Comparison of ENCODE assay signal across 9 cellular contexts in the genomic region with DNA sequence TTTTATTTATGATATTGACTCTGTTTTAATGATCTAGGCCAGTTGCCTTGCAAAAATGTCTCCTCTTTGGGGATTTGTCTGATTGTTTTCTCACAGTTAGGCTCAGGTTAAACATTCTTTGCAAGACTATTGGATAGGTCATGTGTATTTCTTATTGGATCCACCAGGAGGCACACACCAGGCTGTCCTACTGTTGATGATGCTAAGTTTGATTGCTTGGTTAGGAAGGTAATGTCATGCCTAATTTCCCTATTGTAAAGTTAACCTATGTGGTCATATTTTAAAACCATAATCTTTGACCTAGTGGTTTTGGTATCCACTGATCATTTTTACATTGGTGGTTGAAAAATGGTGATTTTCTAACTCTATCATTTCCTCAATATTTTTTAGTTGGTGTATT.
DNase-seq lines count a peak whose midpoint lies in the region; ATAC-seq, FAIRE-seq and TF ChIP-seq lines count a peak whose summit lies in the region.
"Had no signal": no experiment of that assay in that cellular context is flagged by ENCODE, and none has a peak within 500 bp of the region (broad histone marks: within the 10 kb centered on the region; RNA-seq: fewer than 3 reads in every experiment).

No MANE protein-coding gene starts in this region.

- intact Hi-C loops in PC-9 (cut with micrococcal nuclease; ENCODE audit: unreplicated experiment) (no loop called here), lower lobe of right lung (cut with DNase I) (no loop called here)

- H3K27ac ChIP-seq in PC-9: no peak overlapping the region
- no peak overlapping the region for H3K27ac ChIP-seq in lower lobe of right lung
- H3K27ac ChIP-seq: gastroesophageal sphincter had no signal

- no peaks in the 10 kb centered on the region for H3K36me3 ChIP-seq in PC-9 (ENCODE audit: low read depth)
- H3K36me3 ChIP-seq in lower lobe of right lung: no peaks in the 10 kb centered on the region
- H3K36me3 ChIP-seq: gastroesophageal sphincter had no signal

- H3F3A ChIP-seq in PC-9 (ENCODE audit: insufficient read depth, low read depth): no peaks in the 10 kb centered on the region

- peak; percentile 43 for FAIRE-seq in GM12891 (lab: Jason Lieb, UNC)

- no peak overlapping the region for H2AFZ ChIP-seq in PC-9

- no peaks in the 10 kb centered on the region for H3K79me2 ChIP-seq in PC-9 (ENCODE audit: low read depth)

- DNase-seq in GM12891 (ENCODE audit: insufficient read length, low spot score): peak; percentile 3
- DNase-seq in PC-9: no peak
- DNase-seq in lower lobe of right lung: no peak
- no peak for DNase-seq in activated CD4-positive, alpha-beta T cell treated with anti-CD3 and anti-CD28 coated beads, Interleukin-2, amount 50 U/mL, for 4 hours
- no peak for DNase-seq in amniotic stem cell (lab: John Stamatoyannopoulos, UW)
- DNase-seq in NOMO-1 treated with DMSO at 0.1 percent for 48 hours (lab: John Stamatoyannopoulos, UW; ENCODE audit: unreplicated experiment): no peak

- TF ChIP-seq POLR2A in GM12891 (IDR thresholded peaks at IDR 0.05; ENCODE audit: low read depth, low read length): no peak

- POLR2A ChIA-PET in PC-9 (lab: Charles Lee; ENCODE audit: unreplicated experiment): no interaction called here

- no peaks in the 10 kb centered on the region for H4K20me1 ChIP-seq in PC-9 (ENCODE audit: insufficient read depth)

- H3K4me2 ChIP-seq in PC-9: no peak overlapping the region

- no peaks in the 10 kb centered on the region for H3K4me1 ChIP-seq in PC-9 (replicated peaks; ENCODE audit: insufficient read depth)
- H3K4me1 ChIP-seq in lower lobe of right lung: peaks cover 5% of the 10 kb centered on the region
- H3K4me1 ChIP-seq: gastroesophageal sphincter had no signal

- no peaks in the 10 kb centered on the region for H3K9me2 ChIP-seq in PC-9 (ENCODE audit: insufficient read depth)

- TF ChIP-seq CTCF in PC-9 (conservative IDR thresholded peaks at IDR 0.05): peak; percentile 32; the same call in 1 of the 2 replicates
- TF ChIP-seq CTCF in lower lobe of right lung (IDR thresholded peaks at IDR 0.05): peak; percentile 8

- H3K4me3 ChIP-seq in PC-9 (no peak overlapping the region), lower lobe of right lung (no peak overlapping the region)
- H3K4me3 ChIP-seq: gastroesophageal sphincter had no signal

- ATAC-seq in HG02885 (IDR thresholded peaks at IDR 0.05; ENCODE audit: poor library complexity, unreplicated experiment) (peak; percentile 59), lower lobe of right lung (no peak), HG02970 (IDR thresholded peaks at IDR 0.05; ENCODE audit: low FRiP score, unreplicated experiment) (no peak)
- ATAC-seq: gastroesophageal sphincter had no signal

- CTCF ChIA-PET in PC-9 (lab: Charles Lee): no interaction called here

- H3K27me3 ChIP-seq in PC-9 (ENCODE audit: insufficient read depth, low read depth): no peaks in the 10 kb centered on the region
- H3K27me3 ChIP-seq in lower lobe of right lung (ENCODE audit: low read depth): no peaks in the 10 kb centered on the region
- H3K27me3 ChIP-seq: gastroesophageal sphincter had no signal

- H3K9me3 ChIP-seq in PC-9 (ENCODE audit: insufficient read depth, low read depth) (no peaks in the 10 kb centered on the region), lower lobe of right lung (no peaks in the 10 kb centered on the region)
- H3K9me3 ChIP-seq: gastroesophageal sphincter had no signal

- no TSS peak for BruUV-seq in PC-9 (replicated peaks; lab: Mats Ljungman, UMichigan)

TF ChIP-seq in GM12891, 5 proteins besides CTCF, POLR2A, EP300 and RAD21:
- TF ChIP-seq POU2F2 (IDR thresholded peaks at IDR 0.05; ENCODE audit: low read depth, low read length) (no peak), POLR2AphosphoS5 (IDR thresholded peaks at IDR 0.05; ENCODE audit: low read depth, low read length) (no peak), SPI1 (IDR thresholded peaks at IDR 0.05; ENCODE audit: low read depth, low read length) (no peak), PAX5 (IDR thresholded peaks at IDR 0.05; ENCODE audit: insufficient read depth, low read length, severe bottlenecking) (no peak), TAF1 (IDR thresholded peaks at IDR 0.05; ENCODE audit: low read depth, low read length) (no peak)
TF ChIP-seq in GM12891: peak in this region for 0.
